In the genomic region with DNA sequence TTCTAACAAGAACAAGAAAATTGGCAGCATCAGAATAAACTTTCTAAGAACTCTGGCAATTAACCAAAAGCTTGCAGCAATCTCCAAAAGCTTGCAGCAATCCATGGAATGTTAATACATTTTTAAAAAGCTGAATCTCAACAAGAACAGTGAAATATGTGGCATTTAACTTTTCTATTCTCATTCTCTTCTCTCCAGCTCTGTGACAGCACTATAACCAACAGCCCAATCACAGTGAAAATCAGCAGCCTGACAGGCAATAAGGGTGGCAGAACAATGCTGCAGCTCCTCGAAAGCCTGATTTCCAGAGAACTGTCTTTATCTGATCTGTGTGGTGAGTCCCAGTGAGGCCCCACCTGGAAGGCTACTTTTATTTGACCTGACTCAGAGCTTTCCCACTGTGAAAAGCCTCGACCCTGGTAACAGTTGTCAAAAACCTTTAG, we compare ENCODE assay signal across 9 cellular contexts.
A peak's percentile ranks its signal among the peaks of the same experiment; 100 is the strongest.
DNase-seq lines count a peak whose midpoint lies in the region; FAIRE-seq and TF ChIP-seq lines count a peak whose summit lies in the region.
"Had no signal": no experiment of that assay in that cellular context is flagged by ENCODE, and none has a peak within 500 bp of the region (broad histone marks: within the 10 kb centered on the region; RNA-seq: fewer than 3 reads in every experiment).

No MANE protein-coding gene starts in this region.

- POLR2A ChIA-PET in HEK293 (lab: Yijun Ruan, JAX) (no interaction called here), RWPE1 (lab: Yijun Ruan, JAX; ENCODE audit: low non-redundant PET) (no interaction called here)

- DNase-seq in RWPE1 (ENCODE audit: low spot score) (no peak), middle frontal gyrus (ENCODE audit: extremely low spot score, low spot score) (no peak), D721Med (ENCODE audit: insufficient read length, low spot score) (no peak)
- no peak for DNase-seq in stimulated activated naive CD4-positive, alpha-beta T cell (lab: John Stamatoyannopoulos, UW)
- DNase-seq in activated naive CD4-positive, alpha-beta T cell treated with anti-CD3 and anti-CD28 coated beads, Interleukin-2, amount 10 ng/mL, durations not matched to agents 7 days and 5 days: no peak

- H3K4me2 ChIP-seq in BLaER1 treated with 17β-estradiol and CSF1 and Interleukin-3, amounts not matched to agents 10 nM and 100 nM: peak overlapping the region; percentile 12 to 69 (median 54); a peak in 21 of 22 replicates

- peak overlapping the region in 4 of 11 experiments; percentile 2 to 30 (median 18); a peak in 5 of 22 replicates for H3K9ac ChIP-seq in BLaER1 treated with 17β-estradiol and CSF1 and Interleukin-3, amounts not matched to agents 10 nM and 100 nM
- no peak overlapping the region for H3K9ac ChIP-seq in liver (ENCODE audit: low read depth in 1 of 2, low read length in 2 of 2)

- TF ChIP-seq CTCF in HEK293 (tag by site-specific recombination; IDR thresholded peaks at IDR 0.05) (no peak), RWPE1 (conservative IDR thresholded peaks at IDR 0.05; ENCODE audit: low read depth) (no peak), liver (IDR thresholded peaks at IDR 0.05; ENCODE audit: low read depth, low read length, missing input control) (no peak), D721Med (IDR thresholded peaks at IDR 0.05; ENCODE audit: insufficient read depth, missing control alignments) (no peak)

- H3K4me3 ChIP-seq in BLaER1 treated with 17β-estradiol and CSF1 and Interleukin-3, amounts not matched to agents 10 nM and 100 nM: no peak overlapping the region
- H3K4me3 ChIP-seq in HEK293 (ENCODE audit: low read depth, low read length) (no peak overlapping the region), liver (ENCODE audit: low read depth in 1 of 3, low read length in 3 of 3) (no peak overlapping the region)

- no peaks in the 10 kb centered on the region for H3K27me3 Mint-ChIP-seq in activated naive CD4-positive, alpha-beta T cell treated with anti-CD3 and anti-CD28 coated beads, Interleukin-2, amount 10 ng/mL, durations not matched to agents 7 days and 5 days

- CTCF ChIA-PET in HEK293 (lab: Yijun Ruan, JAX): interaction anchor here (0.7 to 1.1 kb wide), 4 partner anchors 15 to 752 kb away, joined by 3 to 5 read pairs (median 4); no protein-coding TSS in a partner anchor
- CTCF ChIA-PET in RWPE1 (lab: Yijun Ruan, JAX): interaction anchor here (0.6 kb wide), 1 partner anchor 10 kb away, joined by 4 read pairs; no protein-coding TSS in a partner anchor
- CTCF ChIA-PET in activated naive CD4-positive, alpha-beta T cell treated with anti-CD3 and anti-CD28 coated beads, Interleukin-2, amount 10 ng/mL, durations not matched to agents 7 days and 5 days (lab: Charles Lee): no interaction called here

- H3K9me3 Mint-ChIP-seq in activated naive CD4-positive, alpha-beta T cell treated with anti-CD3 and anti-CD28 coated beads, Interleukin-2, amount 10 ng/mL, durations not matched to agents 7 days and 5 days: peaks cover 10% of the 10 kb centered on the region

- FAIRE-seq in D721Med (lab: Jason Lieb, UNC): no peak
- FAIRE-seq: colon had no signal

- peaks cover 4 to 22% (median 16%) of the 10 kb centered on the region in 11 experiments; a peak in 18 of 22 replicates for H3K9me3 ChIP-seq in BLaER1 treated with 17β-estradiol and CSF1 and Interleukin-3, amounts not matched to agents 10 nM and 100 nM (replicated peaks in 1 of 11)
- no peaks in the 10 kb centered on the region for H3K9me3 ChIP-seq in HEK293 (ENCODE audit: control insufficient read depth, insufficient read depth, low read depth, low read length)
- no peaks in the 10 kb centered on the region for H3K9me3 ChIP-seq in liver (ENCODE audit: control insufficient read depth in 4 of 4, low read length in 3 of 4)

- peaks cover 11% of the 10 kb centered on the region for H3K4me1 Mint-ChIP-seq in activated naive CD4-positive, alpha-beta T cell treated with anti-CD3 and anti-CD28 coated beads, Interleukin-2, amount 10 ng/mL, durations not matched to agents 7 days and 5 days

- H3K27ac ChIP-seq in BLaER1 treated with 17β-estradiol and CSF1 and Interleukin-3, amounts not matched to agents 10 nM and 100 nM: peak overlapping the region in 6 of 11 experiments; percentile 10 to 38 (median 16); a peak in 6 of 22 replicates
- peak overlapping the region; percentile 21; the same call in 1 of the 2 replicates for H3K27ac ChIP-seq in HEK293 (ENCODE audit: extremely low read depth, low read depth, low read length)
- peak overlapping the region; percentile 39; the same call in 1 of the 2 replicates for H3K27ac ChIP-seq in RWPE1
- no peak overlapping the region for H3K27ac ChIP-seq in liver (ENCODE audit: low read depth in 1 of 2, low read length in 2 of 2)

- H3K27me3 ChIP-seq in BLaER1 treated with 17β-estradiol and CSF1 and Interleukin-3, amounts not matched to agents 10 nM and 100 nM: no peaks in the 10 kb centered on the region
- no peaks in the 10 kb centered on the region for H3K27me3 ChIP-seq in liver (ENCODE audit: control insufficient read depth in 4 of 4, insufficient read depth in 4 of 4, low read length in 3 of 4)

- no peaks in the 10 kb centered on the region; a peak in 1 of 22 replicates for H3K36me3 ChIP-seq in BLaER1 treated with 17β-estradiol and CSF1 and Interleukin-3, amounts not matched to agents 10 nM and 100 nM
- H3K36me3 ChIP-seq in HEK293 (ENCODE audit: control insufficient read depth in 2 of 2, insufficient read depth in 1 of 2, low read length in 2 of 2): no peaks in the 10 kb centered on the region
- H3K36me3 ChIP-seq in liver (ENCODE audit: control insufficient read depth in 4 of 4, insufficient read depth in 3 of 4, low read depth in 1 of 4, low read length in 3 of 4): no peaks in the 10 kb centered on the region

- peaks cover 32 to 63% (median 55%) of the 10 kb centered on the region in 10 experiments for H3K4me1 ChIP-seq in BLaER1 treated with 17β-estradiol and CSF1 and Interleukin-3, amounts not matched to agents 10 nM and 100 nM
- H3K4me1 ChIP-seq in HEK293 (ENCODE audit: control insufficient read depth, insufficient read depth, low read length) (peaks cover 42% of the 10 kb centered on the region), liver (ENCODE audit: control insufficient read depth in 4 of 4, insufficient read depth in 4 of 4, low read length in 3 of 4) (peaks cover 0 to 27% (median 26%) of the 10 kb centered on the region in 4 donors)

- no peak overlapping the region for H3K27ac Mint-ChIP-seq in activated naive CD4-positive, alpha-beta T cell treated with anti-CD3 and anti-CD28 coated beads, Interleukin-2, amount 10 ng/mL, durations not matched to agents 7 days and 5 days

- peaks cover 8 to 77% (median 15%) of the 10 kb centered on the region in 11 experiments; a peak in 16 of 22 replicates for H4K20me1 ChIP-seq in BLaER1 treated with 17β-estradiol and CSF1 and Interleukin-3, amounts not matched to agents 10 nM and 100 nM

- H3K4me3 Mint-ChIP-seq in activated naive CD4-positive, alpha-beta T cell treated with anti-CD3 and anti-CD28 coated beads, Interleukin-2, amount 10 ng/mL, durations not matched to agents 7 days and 5 days: no peak overlapping the region

- peaks cover 5% of the 10 kb centered on the region for H3K36me3 Mint-ChIP-seq in activated naive CD4-positive, alpha-beta T cell treated with anti-CD3 and anti-CD28 coated beads, Interleukin-2, amount 10 ng/mL, durations not matched to agents 7 days and 5 days

- 8% methylated on average over 2 of the region's 2 CpGs for WGBS in liver

- TF ChIP-seq RAD21 in liver (IDR thresholded peaks at IDR 0.05): no peak

TF ChIP-seq in HEK293, 187 proteins besides CTCF, POLR2A, EP300 and RAD21 (continues in another document):
- TF ChIP-seq ZNF670 (tag by site-specific recombination; IDR thresholded peaks at IDR 0.05; ENCODE audit: low read depth) (no peak), ZNF677 (tag by site-specific recombination; IDR thresholded peaks at IDR 0.05) (peak; percentile 61), ZNF354C (tag by site-specific recombination; IDR thresholded peaks at IDR 0.05; ENCODE audit: borderline replicate concordance, low read depth) (no peak), ZBTB17 (tag by site-specific recombination; IDR thresholded peaks at IDR 0.05) (0 out of 2 replicates have a peak, but pooled peaks have one; percentile 20), ZNF76 (tag by site-specific recombination; IDR thresholded peaks at IDR 0.05; ENCODE audit: borderline replicate concordance, low read depth) (no peak), ZIC2 (tag by site-specific recombination; IDR thresholded peaks at IDR 0.05) (0 out of 2 replicates have a peak, but pooled peaks have one; percentile 32), ZNF223 (tag by site-specific recombination; IDR thresholded peaks at IDR 0.05) (no peak)

TF ChIP-seq in liver, 16 proteins besides CTCF, POLR2A, EP300 and RAD21 (continues in another document):
- TF ChIP-seq FOXA1 (IDR thresholded peaks at IDR 0.05) (no peak), HNF4G (IDR thresholded peaks at IDR 0.05) (no peak), YY1 (IDR thresholded peaks at IDR 0.05) (no peak), FOXA2 (IDR thresholded peaks at IDR 0.05) (no peak), JUND (IDR thresholded peaks at IDR 0.05) (no peak)
- TF ChIP-seq, protein P1, sequence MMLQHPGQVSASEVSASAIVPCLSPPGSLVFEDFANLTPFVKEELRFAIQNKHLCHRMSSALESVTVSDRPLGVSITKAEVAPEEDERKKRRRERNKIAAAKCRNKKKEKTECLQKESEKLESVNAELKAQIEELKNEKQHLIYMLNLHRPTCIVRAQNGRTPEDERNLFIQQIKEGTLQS (IDR thresholded peaks at IDR 0.05): no peak

Comparison
In these comparisons a context has a peak if more than half of its experiments do, and no peak if none do; other contexts are left out.
1. H3K27ac ChIP-seq: peak in BLaER1 treated with 17β-estradiol and CSF1 and Interleukin-3, amounts not matched to agents 10 nM and 100 nM (6 of 11), HEK293 (single experiment) and RWPE1 (single experiment); none in liver (0 of 2).